ENCODE assay signal across 8 cellular contexts in the genomic region with DNA sequence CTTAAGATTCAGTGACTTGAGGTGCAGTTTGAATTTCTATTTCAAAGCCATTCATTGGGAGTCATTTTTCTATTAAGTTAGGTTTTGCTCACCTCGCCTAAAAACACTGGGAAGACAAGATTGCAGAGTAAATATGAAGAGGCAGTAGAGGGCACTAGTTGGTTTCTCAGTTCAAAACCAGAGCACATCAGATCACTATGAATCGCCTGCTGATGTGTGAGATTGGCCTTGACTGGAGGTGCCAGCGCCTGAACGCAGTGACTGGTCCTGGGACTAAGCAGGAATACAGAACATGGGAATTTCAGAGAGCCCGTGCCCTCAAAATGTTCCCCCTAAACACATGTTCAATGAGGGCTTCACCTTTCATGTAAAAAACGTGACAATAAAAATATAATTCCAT.
DNase-seq lines count a peak whose midpoint lies in the region; ATAC-seq and TF ChIP-seq lines count a peak whose summit lies in the region.

No MANE protein-coding gene starts in this region.

- intact Hi-C loops in Calu3 (cut with micrococcal nuclease; ENCODE audit: unreplicated experiment), result loop anchor here (1.0 to 5.0 kb wide), 5 partner anchors 29 to 335 kb away; no protein-coding TSS in a partner anchor
- intact Hi-C loops in sciatic nerve (cut with DNase I), result no loop called here
- intact Hi-C loops in posterior vena cava (cut with DNase I), result loop anchor here in 1 of 2 donors (5.0 kb wide), 1 partner anchor 260 kb away; no protein-coding TSS in a partner anchor

- no peaks in the 10 kb centered on the region for H3K36me3 Mint-ChIP-seq in Calu3 (ENCODE audit: insufficient read depth, unreplicated experiment)
- peaks cover 19% of the 10 kb centered on the region for H3K36me3 Mint-ChIP-seq in activated CD4-positive, alpha-beta memory T cell treated with anti-CD3 and anti-CD28 coated beads, Interleukin-2, amount 10 ng/mL, durations not matched to agents 7 days and 5 days (ENCODE audit: low read depth)

- CTCF ChIA-PET in Calu3 (lab: Charles Lee), result interaction anchor here (1.9 kb wide), 1 partner anchor 255 kb away, joined by 44 read pairs; no protein-coding TSS in a partner anchor
- CTCF ChIA-PET in activated CD4-positive, alpha-beta memory T cell treated with anti-CD3 and anti-CD28 coated beads, Interleukin-2, amount 10 ng/mL, durations not matched to agents 7 days and 5 days (lab: Charles Lee), result interaction anchor here (0.9 to 1.7 kb wide), 8 partner anchors 10 to 337 kb away, joined by 3 to 7 read pairs (median 4); no protein-coding TSS in a partner anchor

- peaks cover 25% of the 10 kb centered on the region for H3K4me1 Mint-ChIP-seq in Calu3 (ENCODE audit: low read depth, unreplicated experiment)
- peaks cover 50% of the 10 kb centered on the region for H3K4me1 Mint-ChIP-seq in activated CD4-positive, alpha-beta memory T cell treated with anti-CD3 and anti-CD28 coated beads, Interleukin-2, amount 10 ng/mL, durations not matched to agents 7 days and 5 days

- DNase-seq in Calu3, result peak; percentile 53
- DNase-seq in GM20000 (ENCODE audit: low spot score), result peak; percentile 61
- peak; percentile 10 for DNase-seq in NAMALWA (ENCODE audit: low spot score)
- DNase-seq in activated CD4-positive, alpha-beta memory T cell treated with anti-CD3 and anti-CD28 coated beads, Interleukin-2, amount 10 ng/mL, durations not matched to agents 7 days and 5 days, result peak; percentile 45
- DNase-seq in glomerular visceral epithelial cell (ENCODE audit: extremely low spot score), result peak; percentile 78
- DNase-seq in sciatic nerve (ENCODE audit: low spot score), result no peak
- DNase-seq in posterior vena cava (ENCODE audit: low spot score), result no peak
- no peak for DNase-seq in effector CD8-positive, alpha-beta T cell (lab: John Stamatoyannopoulos, UW)

- H3K9me3 Mint-ChIP-seq in Calu3 (ENCODE audit: low read depth, unreplicated experiment), result no peaks in the 10 kb centered on the region
- no peaks in the 10 kb centered on the region for H3K9me3 Mint-ChIP-seq in activated CD4-positive, alpha-beta memory T cell treated with anti-CD3 and anti-CD28 coated beads, Interleukin-2, amount 10 ng/mL, durations not matched to agents 7 days and 5 days

- H3K4me3 Mint-ChIP-seq in Calu3 (ENCODE audit: low read depth, unreplicated experiment), result no peak overlapping the region
- no peak overlapping the region for H3K4me3 Mint-ChIP-seq in activated CD4-positive, alpha-beta memory T cell treated with anti-CD3 and anti-CD28 coated beads, Interleukin-2, amount 10 ng/mL, durations not matched to agents 7 days and 5 days

- peak overlapping the region; percentile 10 for H3K27ac Mint-ChIP-seq in Calu3 (ENCODE audit: unreplicated experiment)
- H3K27ac Mint-ChIP-seq in activated CD4-positive, alpha-beta memory T cell treated with anti-CD3 and anti-CD28 coated beads, Interleukin-2, amount 10 ng/mL, durations not matched to agents 7 days and 5 days, result peak overlapping the region; percentile 50

- TF ChIP-seq CTCF in Calu3 (IDR thresholded peaks at IDR 0.05; ENCODE audit: unreplicated experiment), result peak; percentile 20
- TF ChIP-seq CTCF in GM20000 (IDR thresholded peaks at IDR 0.05; ENCODE audit: extremely low read depth, missing control alignments), result peak; percentile 15

- POLR2A ChIA-PET in activated CD4-positive, alpha-beta memory T cell treated with anti-CD3 and anti-CD28 coated beads, Interleukin-2, amount 10 ng/mL, durations not matched to agents 7 days and 5 days (lab: Charles Lee), result interaction anchor here (0.9 to 2.8 kb wide), 4 partner anchors 109 to 258 kb away, joined by 3 to 11 read pairs (median 4); partner anchors contain the start of gene BHLHE40

- BruUV-seq in Calu3 (replicated peaks; lab: Mats Ljungman, UMichigan), result no TSS peak

- peak; percentile 60 for ATAC-seq in sciatic nerve

- H3K27me3 Mint-ChIP-seq in Calu3 (ENCODE audit: unreplicated experiment), result no peaks in the 10 kb centered on the region
- H3K27me3 Mint-ChIP-seq in activated CD4-positive, alpha-beta memory T cell treated with anti-CD3 and anti-CD28 coated beads, Interleukin-2, amount 10 ng/mL, durations not matched to agents 7 days and 5 days, result no peaks in the 10 kb centered on the region

Comparison
In these comparisons a context has a peak if more than half of its experiments do, and no peak if none do; other contexts are left out.
1. DNase-seq: peak in Calu3 (single experiment), GM20000 (single experiment), NAMALWA (single experiment), activated CD4-positive, alpha-beta memory T cell treated with anti-CD3 and anti-CD28 coated beads, Interleukin-2, amount 10 ng/mL, durations not matched to agents 7 days and 5 days (single experiment) and glomerular visceral epithelial cell (single experiment); none in sciatic nerve (single experiment), posterior vena cava (single experiment) and effector CD8-positive, alpha-beta T cell (single experiment).